22 cellular contexts compared by ENCODE assay signal in genomic region chr12:130131817-130132216, GRCh38. TPM values are rescaled to one million over a fixed set of nuclear protein-coding genes. Genes with fewer than 3 reads are reported as not detected.
"Had no signal": no experiment of that assay in that cellular context is flagged by ENCODE, and none has a peak within 500 bp of the region (broad histone marks: within the 10 kb centered on the region; RNA-seq: fewer than 3 reads in every experiment).

No MANE protein-coding gene starts in this region.

- H3K27me3 ChIP-seq: SJSA1 had no signal

- H3K27ac ChIP-seq: SJSA1, SK-N-MC had no signal

- ATAC-seq: HepG2 had no signal

- H3K36me3 ChIP-seq: MG63, SJSA1 had no signal

- H3K4me3 ChIP-seq: MG63, SJSA1, SK-N-MC had no signal

- DNase-seq: IMR-90, Karpas-422, KG1, MG63, NCI-H1092, NCI-H1105 treated with DMSO at 0.1 percent for 48 hours, NCI-H1417 treated with DMSO at 0.1 percent for 48 hours, NCI-H1694, NCI-H187 treated with DMSO at 0.1 percent for 48 hours, NCI-H2029 treated with DMSO at 0.1 percent for 48 hours, NCI-H2171 treated with DMSO at 0.1 percent for 48 hours, NCI-H345, NCI-H446 treated with DMSO at 0.1 percent for 48 hours, NCI-H524 treated with DMSO at 0.1 percent for 48 hours, NCI-H774, Right ventricle myocardium superior, RPMI8226, SIG-M5 had no signal

- H3K4me1 ChIP-seq: SJSA1 had no signal

RNA-seq across cellular contexts. Expression of gene FZD10, which starts 30.4 kb away (rescaled TPM):
- total RNA-seq: HepG2, HT1080, IMR-90, Right ventricle myocardium superior, SJSA1 had no signal
- polyA plus RNA-seq: HepG2, IMR-90 had no signal
